In the genomic region with DNA sequence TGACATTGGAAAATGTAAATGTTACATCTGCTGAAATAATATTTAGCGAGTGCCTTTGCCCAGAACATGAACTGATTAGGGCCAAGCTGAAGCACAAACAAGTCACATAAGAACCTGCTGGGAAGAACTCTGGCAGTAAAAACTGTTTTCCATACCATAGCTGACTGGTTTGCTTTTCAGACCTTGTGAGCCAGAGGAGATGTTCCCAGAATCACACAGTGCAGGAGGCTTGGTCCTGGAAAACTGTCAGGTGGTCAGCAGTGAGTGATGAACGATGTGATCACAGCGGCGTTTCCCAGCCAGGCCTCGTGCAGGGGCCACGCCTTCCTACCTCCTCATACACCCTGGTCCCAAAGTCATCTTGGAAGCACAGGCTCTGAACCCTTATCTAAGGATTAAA, we compare ENCODE assay signal across 27 cellular contexts.
A peak's percentile ranks its signal among the peaks of the same experiment; 100 is the strongest.
DNase-seq lines count a peak whose midpoint lies in the region; ATAC-seq and TF ChIP-seq lines count a peak whose summit lies in the region.
"Had no signal": no experiment of that assay in that cellular context is flagged by ENCODE, and none has a peak within 500 bp of the region (broad histone marks: within the 10 kb centered on the region; RNA-seq: fewer than 3 reads in every experiment).

No MANE protein-coding gene starts in this region.

- H3K4me1 Mint-ChIP-seq in nephron (peaks cover 36% of the 10 kb centered on the region), HFFc6 (ENCODE audit: low read depth) (peaks cover 20% of the 10 kb centered on the region), GM23338 (peaks cover 6% of the 10 kb centered on the region)

- H3K4me1 ChIP-seq in skeletal muscle tissue (ENCODE audit: control insufficient read depth in 3 of 3, insufficient read depth in 3 of 3, low read length in 3 of 3) (peaks cover 7 to 25% (median 11%) of the 10 kb centered on the region in 3 donors), GM23338 (ENCODE audit: insufficient read depth) (no peaks in the 10 kb centered on the region)
- H3K4me1 ChIP-seq: BE2C, neural progenitor cell, upper lobe of right lung had no signal

- H3K36me3 Mint-ChIP-seq in nephron (ENCODE audit: low read depth) (no peaks in the 10 kb centered on the region), HFFc6 (ENCODE audit: low read depth) (no peaks in the 10 kb centered on the region), GM23338 (ENCODE audit: low read depth) (no peaks in the 10 kb centered on the region)
- H3K36me3 Mint-ChIP-seq: activated naive CD4-positive, alpha-beta T cell treated with anti-CD3 and anti-CD28 coated beads, Interleukin-2, amount 50 U/mL, for 72 hours; neural progenitor cell had no signal

- H3K9me3 Mint-ChIP-seq in nephron: no peaks in the 10 kb centered on the region
- no peaks in the 10 kb centered on the region for H3K9me3 Mint-ChIP-seq in HFFc6
- no peaks in the 10 kb centered on the region for H3K9me3 Mint-ChIP-seq in GM23338
- H3K9me3 Mint-ChIP-seq: activated CD8-positive, alpha-beta T cell treated with anti-CD3 and anti-CD28 coated beads for 36 hours; activated T-helper 2 cell treated with anti-CD3 and anti-CD28 coated beads, Interferon-gamma antibody, Interleukin-2, Interleukin-4, amounts not matched to agents 10 μg/mL and 5 μg/mL and 100 μg/mL, durations not matched to agents 14 hours and 24 hours and 36 hours; neural progenitor cell; T-helper 1 cell treated with Interleukin-12 subunit alpha and Interleukin-12 subunit beta and Interleukin-4 antibody, amounts not matched to agents 30 μg/mL and 1 μg/mL, for 36 hours had no signal

- H3K27ac ChIP-seq in VCaP: peak overlapping the region; percentile 49
- H3K27ac ChIP-seq in coronary artery: peak overlapping the region; percentile 60 to 67
- peak overlapping the region; percentile 61 for H3K27ac ChIP-seq in skeletal muscle tissue (ENCODE audit: low read depth, low read length)
- no peak overlapping the region for H3K27ac ChIP-seq in GM23338 (ENCODE audit: low read depth)
- H3K27ac ChIP-seq: neural progenitor cell, upper lobe of right lung had no signal

- H3K4me3 ChIP-seq in coronary artery (no peak overlapping the region), skeletal muscle tissue (ENCODE audit: low read length in 3 of 3) (no peak overlapping the region), GM23338 (no peak overlapping the region)
- H3K4me3 ChIP-seq: K562, MG63, neural progenitor cell, upper lobe of right lung had no signal

- ATAC-seq in HG02973 (IDR thresholded peaks at IDR 0.05; ENCODE audit: unreplicated experiment) (no peak), GM23338 (no peak)
- ATAC-seq: activated CD4-positive, CD25-positive, alpha-beta regulatory T cell treated with anti-CD3 and anti-CD28 coated beads, Interleukin-2, amount 50 U/mL, for 24 hours; activated CD8-positive, alpha-beta T cell treated with anti-CD3 and anti-CD28 coated beads for 36 hours; activated naive CD4-positive, alpha-beta T cell treated with anti-CD3 and anti-CD28 coated beads, Interleukin-2, amount 50 U/mL, for 72 hours; HCT116; K562; left colon; upper lobe of right lung had no signal

- no peaks in the 10 kb centered on the region for H3F3A ChIP-seq in GM23338 (replicated peaks; ENCODE audit: low read depth)

- H3K27me3 Mint-ChIP-seq in nephron (ENCODE audit: low read depth) (no peaks in the 10 kb centered on the region), HFFc6 (ENCODE audit: insufficient read depth) (peaks cover 7% of the 10 kb centered on the region), GM23338 (ENCODE audit: insufficient read depth, low read depth, poor library complexity) (peaks cover 4% of the 10 kb centered on the region)
- H3K27me3 Mint-ChIP-seq: activated CD8-positive, alpha-beta T cell treated with anti-CD3 and anti-CD28 coated beads for 36 hours had no signal

- no peak overlapping the region for H2AFZ ChIP-seq in GM23338
- H2AFZ ChIP-seq: neural progenitor cell had no signal

- H3K9ac ChIP-seq in skeletal muscle tissue (ENCODE audit: low read depth in 1 of 3, low read length in 3 of 3): peak overlapping the region in 1 of 3 donors; percentile 8
- H3K9ac ChIP-seq: neural progenitor cell had no signal

- H3K4me3 Mint-ChIP-seq in nephron (no peak overlapping the region), HFFc6 (no peak overlapping the region), GM23338 (no peak overlapping the region)
- H3K4me3 Mint-ChIP-seq: activated CD8-positive, alpha-beta T cell treated with anti-CD3 and anti-CD28 coated beads for 36 hours; neural progenitor cell; T-helper 1 cell treated with Interleukin-12 subunit alpha and Interleukin-12 subunit beta and Interleukin-4 antibody, amounts not matched to agents 30 μg/mL and 1 μg/mL, for 36 hours had no signal

- DNase-seq in coronary artery (ENCODE audit: low spot score) (no peak), NOMO-1 (lab: John Stamatoyannopoulos, UW; ENCODE audit: unreplicated experiment in 2 of 2) (no peak), HFFc6 (no peak), GM23338 (ENCODE audit: low spot score) (no peak)
- DNase-seq: activated CD8-positive, alpha-beta T cell treated with anti-CD3 and anti-CD28 coated beads for 36 hours; BE2C; effector CD8-positive, alpha-beta T cell; foreskin melanocyte; left colon; NCI-H2029; NCI-H2227 treated with DMSO at 0.1 percent for 48 hours; NCI-H526 treated with DMSO at 0.1 percent for 48 hours; small intestine; stimulated activated CD8-positive, alpha-beta memory T cell treated with anti-CD3 and anti-CD28 coated beads, Interleukin-4, amount 100 ng/mL, for 48 hours; upper lobe of right lung had no signal

- H3K9me3 ChIP-seq in skeletal muscle tissue (ENCODE audit: control insufficient read depth in 3 of 3, low read length in 3 of 3): no peaks in the 10 kb centered on the region
- H3K9me3 ChIP-seq: BE2C, MG63, upper lobe of right lung had no signal

- no peak overlapping the region for H3K4me2 ChIP-seq in GM23338
- H3K4me2 ChIP-seq: neural progenitor cell had no signal

- no peaks in the 10 kb centered on the region for H4K20me1 ChIP-seq in GM23338 (replicated peaks; ENCODE audit: insufficient read depth)

- TF ChIP-seq CTCF in VCaP (conservative IDR thresholded peaks at IDR 0.05) (no peak), coronary artery (IDR thresholded peaks at IDR 0.05) (no peak), nephron (IDR thresholded peaks at IDR 0.05; ENCODE audit: unreplicated experiment in 3 of 3) (no peak), HFFc6 (IDR thresholded peaks at IDR 0.05) (no peak), GM23338 (conservative IDR thresholded peaks at IDR 0.05; ENCODE audit: low read depth in 2 of 2) (no peak)

- no peaks in the 10 kb centered on the region for H3K79me2 ChIP-seq in GM23338 (replicated peaks; ENCODE audit: insufficient read depth)

- H3K27me3 ChIP-seq in skeletal muscle tissue (ENCODE audit: control insufficient read depth in 3 of 3, insufficient read depth in 3 of 3, low read length in 3 of 3) (no peaks in the 10 kb centered on the region), GM23338 (ENCODE audit: insufficient read depth) (no peaks in the 10 kb centered on the region)
- H3K27me3 ChIP-seq: BE2C, MG63, neural progenitor cell, upper lobe of right lung had no signal

- no peaks in the 10 kb centered on the region for H3K36me3 ChIP-seq in skeletal muscle tissue (ENCODE audit: control insufficient read depth in 3 of 3, insufficient read depth in 3 of 3, low read length in 3 of 3)
- H3K36me3 ChIP-seq in GM23338 (ENCODE audit: insufficient read depth): no peaks in the 10 kb centered on the region
- H3K36me3 ChIP-seq: BE2C, MG63, neural progenitor cell, upper lobe of right lung had no signal

- H3K27ac Mint-ChIP-seq in nephron (peak overlapping the region in 2 of 3 experiments; percentile 75 to 86), HFFc6 (no peak overlapping the region), GM23338 (no peak overlapping the region)
- H3K27ac Mint-ChIP-seq: activated CD8-positive, alpha-beta T cell treated with anti-CD3 and anti-CD28 coated beads for 36 hours; activated naive CD4-positive, alpha-beta T cell treated with anti-CD3 and anti-CD28 coated beads, Interleukin-2, amount 50 U/mL, for 72 hours; activated T-helper 2 cell treated with anti-CD3 and anti-CD28 coated beads, Interferon-gamma antibody, Interleukin-2, Interleukin-4, amounts not matched to agents 10 μg/mL and 5 μg/mL and 100 μg/mL, durations not matched to agents 14 hours and 24 hours and 36 hours; neural progenitor cell; T-helper 1 cell treated with Interleukin-12 subunit alpha and Interleukin-12 subunit beta and Interleukin-4 antibody, amounts not matched to agents 30 μg/mL and 1 μg/mL, for 36 hours had no signal

- peaks cover 8% of the 10 kb centered on the region; the same call in 1 of the 2 replicates for H3K9me2 ChIP-seq in GM23338 (ENCODE audit: insufficient read depth)

TF ChIP-seq in GM23338, 12 proteins besides CTCF, POLR2A, EP300 and RAD21 (continues in another document):
- TF ChIP-seq JUNB (IDR thresholded peaks at IDR 0.05; ENCODE audit: unreplicated experiment) (no peak), CREB1 (CRISPR knock-in tag; IDR thresholded peaks at IDR 0.05; ENCODE audit: low read depth) (no peak)

Comparison
In these comparisons a context has a peak if more than half of its experiments do, and no peak if none do; other contexts are left out.
1. H3K27ac Mint-ChIP-seq: peak in nephron (2 of 3); none in HFFc6 (single experiment) and GM23338 (single experiment).